In genomic region chr19:10912619-10913018, GRCh38 we compare ENCODE assay signal across 25 cellular contexts.
"Had no signal": no experiment of that assay in that cellular context is flagged by ENCODE, and none has a peak within 500 bp of the region (broad histone marks: within the 10 kb centered on the region; RNA-seq: fewer than 3 reads in every experiment).

No MANE protein-coding gene starts in this region.

- H3K4me1 Mint-ChIP-seq: endodermal cell; naive thymus-derived CD8-positive, alpha-beta T cell; nephron progenitor cell; stimulated activated effector memory CD8-positive, alpha-beta T cell treated with anti-CD3 and anti-CD28 coated beads, Interleukin-12 subunit alpha, Interleukin-12 subunit beta, amount 100 ng/mL, for 72 hours had no signal

- H3K27ac ChIP-seq: colonic mucosa, epithelial cell of prostate, gastroesophageal sphincter, heart right ventricle, left lung, pancreas, stomach, thyroid gland had no signal

- FAIRE-seq: islet of Langerhans, pancreas had no signal

- H3K4me1 ChIP-seq: colonic mucosa, gastroesophageal sphincter, heart right ventricle, left lung, pancreas, thyroid gland had no signal

- H3K9me3 ChIP-seq: colonic mucosa, gastroesophageal sphincter, heart right ventricle, left lung, pancreas, stomach, thyroid gland had no signal

- H3K4me3 Mint-ChIP-seq: dendritic cell treated with granulocyte-macrophage colony-stimulating factor and Interleukin-4, amounts not matched to agents 40 ng/mL and 50 ng/mL, for 4 days; endodermal cell; naive thymus-derived CD8-positive, alpha-beta T cell; nephron progenitor cell; stimulated activated effector memory CD8-positive, alpha-beta T cell treated with anti-CD3 and anti-CD28 coated beads, Interleukin-12 subunit alpha, Interleukin-12 subunit beta, amount 100 ng/mL, for 72 hours; type B pancreatic cell had no signal

- DNase-seq: colonic mucosa; effector CD8-positive, alpha-beta T cell; endodermal cell; foreskin fibroblast; heart right ventricle; hippocampal formation; left cardiac atrium; left lung; mesendoderm; midbrain; naive thymus-derived CD8-positive, alpha-beta T cell; nephron progenitor cell; occipital lobe; pancreas; stimulated activated CD4-positive, alpha-beta T cell treated with anti-CD3 and anti-CD28 coated beads, Interleukin-2, amount 100 ng/mL, for 24 hours; stimulated activated CD4-positive, alpha-beta T cell treated with anti-CD3 and anti-CD28 coated beads, Interleukin-4, amount 100 ng/mL, for 24 hours; stimulated activated naive CD4-positive, alpha-beta T cell treated with Interleukin-2 at 50 U/mL for 16 hours; stomach; thyroid gland had no signal

- H3K27me3 Mint-ChIP-seq: dendritic cell treated with granulocyte-macrophage colony-stimulating factor and Interleukin-4, amounts not matched to agents 40 ng/mL and 50 ng/mL, for 4 days; naive thymus-derived CD8-positive, alpha-beta T cell; type B pancreatic cell had no signal

- H3K27me3 ChIP-seq: colonic mucosa, gastroesophageal sphincter, heart right ventricle, left lung, pancreas, stomach, thyroid gland had no signal

- H3K27ac Mint-ChIP-seq: dendritic cell treated with granulocyte-macrophage colony-stimulating factor and Interleukin-4, amounts not matched to agents 40 ng/mL and 50 ng/mL, for 4 days; endodermal cell; stimulated activated effector memory CD8-positive, alpha-beta T cell treated with anti-CD3 and anti-CD28 coated beads, Interleukin-12 subunit alpha, Interleukin-12 subunit beta, amount 100 ng/mL, for 72 hours; type B pancreatic cell had no signal

- H3K4me3 ChIP-seq: colonic mucosa, gastroesophageal sphincter, heart right ventricle, left lung, pancreas, stomach, thyroid gland had no signal

- H3K9me3 Mint-ChIP-seq: dendritic cell treated with granulocyte-macrophage colony-stimulating factor and Interleukin-4, amounts not matched to agents 40 ng/mL and 50 ng/mL, for 4 days; endodermal cell; naive thymus-derived CD8-positive, alpha-beta T cell; nephron progenitor cell; stimulated activated effector memory CD8-positive, alpha-beta T cell treated with anti-CD3 and anti-CD28 coated beads, Interleukin-12 subunit alpha, Interleukin-12 subunit beta, amount 100 ng/mL, for 72 hours; type B pancreatic cell had no signal
